1 cellular context compared by ENCODE assay signal in genomic region chr7:2358968-2359527, GRCh38.
TF ChIP-seq lines count a peak whose summit lies in the region.

No MANE protein-coding gene starts in this region.

TF ChIP-seq in HEK293, 187 proteins besides CTCF, POLR2A, EP300 and RAD21 (continued from another document):
- no peak for TF ChIP-seq ZNF335 (tag by site-specific recombination; conservative IDR thresholded peaks at IDR 0.05)
- no peak for TF ChIP-seq KLF10 (tag by site-specific recombination; IDR thresholded peaks at IDR 0.05)
- no peak for TF ChIP-seq ZFHX2 (tag by site-specific recombination; conservative IDR thresholded peaks at IDR 0.05)
- peak; percentile 90 for TF ChIP-seq PRDM6 (tag by site-specific recombination; IDR thresholded peaks at IDR 0.05)
- no peak for TF ChIP-seq ZFP69B (tag by site-specific recombination; IDR thresholded peaks at IDR 0.05)
- TF ChIP-seq ZNF248 (tag by site-specific recombination; IDR thresholded peaks at IDR 0.05): no peak
- TF ChIP-seq ZNF658 (tag by site-specific recombination; IDR thresholded peaks at IDR 0.05): no peak
- TF ChIP-seq OVOL3 (tag by site-specific recombination; IDR thresholded peaks at IDR 0.05): no peak
- TF ChIP-seq BCL11A (tag by site-specific recombination; IDR thresholded peaks at IDR 0.05; ENCODE audit: low read depth): no peak
- no peak for TF ChIP-seq ZNF670 (tag by site-specific recombination; IDR thresholded peaks at IDR 0.05; ENCODE audit: low read depth)
- no peak for TF ChIP-seq ZNF585B (tag by site-specific recombination; IDR thresholded peaks at IDR 0.05)
- no peak for TF ChIP-seq ZNF76 (tag by site-specific recombination; IDR thresholded peaks at IDR 0.05; ENCODE audit: borderline replicate concordance, low read depth)
- no peak for TF ChIP-seq KLF17 (tag by site-specific recombination; IDR thresholded peaks at IDR 0.05)
- no peak for TF ChIP-seq ELK4 (IDR thresholded peaks at IDR 0.05; ENCODE audit: borderline replicate concordance, low read depth, low read length)
- TF ChIP-seq ZIC2 (tag by site-specific recombination; IDR thresholded peaks at IDR 0.05): no peak
- TF ChIP-seq ZNF645 (tag by site-specific recombination; IDR thresholded peaks at IDR 0.05): no peak
- no peak for TF ChIP-seq ZNF692 (tag by site-specific recombination; IDR thresholded peaks at IDR 0.05)
